In the genomic region with DNA sequence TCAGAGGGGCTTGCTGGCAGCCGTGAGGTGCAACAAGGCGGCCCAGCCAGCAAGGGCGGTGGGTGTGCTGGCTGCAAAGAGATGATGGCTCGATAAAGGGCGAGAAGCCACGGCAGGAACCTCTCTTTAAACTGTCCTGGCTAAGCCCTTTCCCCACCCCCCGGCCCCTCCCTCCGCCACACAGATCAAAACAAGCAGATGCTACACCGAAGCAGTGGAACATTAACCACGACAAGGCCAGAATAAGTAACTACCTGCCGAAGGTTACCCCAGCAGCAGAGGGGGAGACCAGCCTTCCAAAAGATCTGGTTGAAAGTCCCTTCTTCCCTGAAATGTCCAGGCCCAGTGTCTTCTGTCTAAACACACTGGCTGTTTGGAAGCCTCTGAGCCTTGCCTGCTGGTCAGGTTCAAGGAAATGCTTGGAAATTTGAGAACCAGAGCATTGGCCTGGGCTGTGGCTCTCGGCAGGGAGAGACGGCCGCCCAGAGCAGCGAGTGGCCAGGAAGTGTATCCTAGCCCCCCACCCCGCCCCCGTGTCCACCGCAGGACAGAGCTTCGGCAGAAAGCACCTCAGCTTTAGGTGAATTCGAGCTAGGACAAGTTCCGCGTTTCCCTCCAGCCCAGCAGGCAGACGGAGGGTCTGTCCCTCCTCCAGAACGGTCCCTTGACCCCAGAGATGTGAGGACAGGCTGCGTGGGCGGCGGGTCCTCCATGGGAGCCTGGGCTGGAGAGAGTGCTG, we compare ENCODE assay signal across 9 cellular contexts. TPM values are rescaled to one million over a fixed set of nuclear protein-coding genes. Genes with fewer than 3 reads are reported as not detected.
DNase-seq lines count a peak whose midpoint lies in the region; ATAC-seq and TF ChIP-seq lines count a peak whose summit lies in the region.
"Had no signal": no experiment of that assay in that cellular context is flagged by ENCODE, and none has a peak within 500 bp of the region (broad histone marks: within the 10 kb centered on the region; RNA-seq: fewer than 3 reads in every experiment).

No MANE protein-coding gene starts in this region.

- no peaks in the 10 kb centered on the region for H3K27me3 ChIP-seq in iPS DF 6.9 (ENCODE audit: control insufficient read depth, insufficient read depth, low read length)

- TF ChIP-seq CTCF in VCaP (conservative IDR thresholded peaks at IDR 0.05) = no peak

- DNase-seq in Daoy (ENCODE audit: low read depth) (peak; percentile 42), iPS DF 6.9 (ENCODE audit: low read depth, low spot score) (no peak), sciatic nerve (ENCODE audit: low spot score) (no peak)
- no peak for DNase-seq in stimulated activated CD4-positive, alpha-beta T cell treated with anti-CD3 and anti-CD28 coated beads, Interleukin-1b, Interleukin-23, amount 100 ng/mL, for 48 hours
- DNase-seq in activated effector memory CD4-positive, alpha-beta T cell treated with Interleukin-2 at 50 U/mL for 16 hours = no peak
- DNase-seq: NCI-H345 had no signal

- peak overlapping the region; percentile 75 for H3K27ac ChIP-seq in VCaP
- no peak overlapping the region for H3K27ac ChIP-seq in iPS DF 6.9 (ENCODE audit: low read length)

- H3K4me1 ChIP-seq in iPS DF 6.9 (ENCODE audit: control insufficient read depth, insufficient read depth, low read length) = peaks cover 6% of the 10 kb centered on the region

- intact Hi-C loops in sciatic nerve (cut with DNase I) = no loop called here

- ATAC-seq in sciatic nerve (peak; percentile 49), HG03565 (IDR thresholded peaks at IDR 0.05; ENCODE audit: unreplicated experiment) (no peak), HG02588 (IDR thresholded peaks at IDR 0.05; ENCODE audit: unreplicated experiment) (no peak)

- H3K36me3 ChIP-seq in iPS DF 6.9 (ENCODE audit: control insufficient read depth, insufficient read depth, low read length) = peaks cover 31% of the 10 kb centered on the region

- H3K9me3 ChIP-seq in iPS DF 6.9 (ENCODE audit: control insufficient read depth, insufficient read depth, low read length) = no peaks in the 10 kb centered on the region

- no CpG with 5 or more reads among the region's 27 CpGs for WGBS in iPS DF 6.9 (ENCODE audit: insufficient coverage, insufficient read length)

- H3K4me3 ChIP-seq in iPS DF 6.9 (ENCODE audit: low read length) = peak overlapping the region; percentile 78; the same call in 1 of the 2 replicates

RNA-seq across cellular contexts. Expression of a gene that starts 2.1 kb away (rescaled TPM):
- 48.8 and 48.9 TPM in 2 replicates for total RNA-seq in Daoy (2014; rRNA removed; shearing (Covaris generic))
- total RNA-seq in sciatic nerve = 57.0 TPM
